17 cellular contexts compared by ENCODE assay signal in the genomic region with DNA sequence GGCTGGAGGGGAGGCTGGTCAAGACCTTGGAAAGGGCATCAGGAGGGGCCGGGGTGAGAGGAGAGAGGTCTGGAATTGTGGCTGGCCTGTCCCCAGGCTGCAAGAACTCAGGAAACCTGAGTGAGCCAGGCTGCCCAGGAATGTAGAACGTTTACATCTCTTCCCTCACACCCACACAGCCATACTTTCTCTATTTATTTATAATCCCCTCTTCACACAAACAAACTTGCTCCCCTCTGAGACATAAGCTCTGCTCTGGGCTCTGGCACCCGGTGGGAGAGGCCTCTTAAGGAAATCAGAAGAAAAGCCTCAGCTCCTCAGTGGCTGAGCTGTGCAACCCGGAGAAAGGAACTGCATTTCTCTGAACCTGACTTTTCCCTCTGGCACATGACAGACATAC. TPM values are rescaled to one million over a fixed set of nuclear protein-coding genes. Genes with fewer than 3 reads are reported as not detected.
DNase-seq lines count a peak whose midpoint lies in the region; ATAC-seq and TF ChIP-seq lines count a peak whose summit lies in the region.
"Had no signal": no experiment of that assay in that cellular context is flagged by ENCODE, and none has a peak within 500 bp of the region (broad histone marks: within the 10 kb centered on the region; RNA-seq: fewer than 3 reads in every experiment).

No MANE protein-coding gene starts in this region.

- H3K14ac ChIP-seq in mesenchymal stem cell (ENCODE audit: low read length in 2 of 2) = no peak overlapping the region

- H3K36me3 ChIP-seq in mesenchymal stem cell (ENCODE audit: control insufficient read depth in 1 of 2, insufficient read depth in 2 of 2, low read depth in 1 of 2, low read length in 2 of 2) (no peaks in the 10 kb centered on the region), smooth muscle cell (ENCODE audit: low read depth) (no peaks in the 10 kb centered on the region)

- 32% methylated on average over 4 of the region's 4 CpGs for WGBS in mesenchymal stem cell
- 41% methylated on average over 4 of the region's 4 CpGs for WGBS in smooth muscle cell (ENCODE audit: low lambda C conversion rate)

- no peaks in the 10 kb centered on the region for H3K79me2 ChIP-seq in smooth muscle cell (ENCODE audit: low read depth)

- H3F3A ChIP-seq in smooth muscle cell (ENCODE audit: low read depth) = no peaks in the 10 kb centered on the region

- H4K8ac ChIP-seq in mesenchymal stem cell (ENCODE audit: low read length) = no peak overlapping the region

- no peak overlapping the region for H3K4ac ChIP-seq in mesenchymal stem cell (ENCODE audit: low read depth in 1 of 2, low read length in 2 of 2)

- H2BK15ac ChIP-seq in mesenchymal stem cell (ENCODE audit: low read depth, poor library complexity, severe bottlenecking) = no peak overlapping the region

- H3K4me2 ChIP-seq in mesenchymal stem cell (ENCODE audit: low read length, poor library complexity, severe bottlenecking) (no peak overlapping the region), smooth muscle cell (peak overlapping the region; percentile 64)
- H3K4me2 ChIP-seq: PC-9 had no signal

- H3K27ac ChIP-seq in mesenchymal stem cell (ENCODE audit: low read length, poor library complexity, severe bottlenecking) = no peak overlapping the region
- peak overlapping the region; percentile 61 for H3K27ac ChIP-seq in smooth muscle cell (ENCODE audit: low read depth)
- H3K27ac ChIP-seq: GM23248, HL-60, PC-9 had no signal

- no peak overlapping the region for H4K91ac ChIP-seq in mesenchymal stem cell (ENCODE audit: low read length)

- H2BK12ac ChIP-seq in mesenchymal stem cell (ENCODE audit: low read length in 2 of 2) = no peak overlapping the region

- H3K9me3 ChIP-seq in mesenchymal stem cell (ENCODE audit: control insufficient read depth, low read length) (no peaks in the 10 kb centered on the region), smooth muscle cell (replicated peaks; ENCODE audit: low read depth) (no peaks in the 10 kb centered on the region)

- H3K79me1 ChIP-seq in mesenchymal stem cell (replicated peaks; ENCODE audit: low read length, poor library complexity, severe bottlenecking) = no peaks in the 10 kb centered on the region

- no peak overlapping the region for H3K23ac ChIP-seq in mesenchymal stem cell (ENCODE audit: low read length in 2 of 2)

- TF ChIP-seq CTCF in astrocyte of the spinal cord (IDR thresholded peaks at IDR 0.05; ENCODE audit: low read depth, low read length) (no peak), smooth muscle cell (IDR thresholded peaks at IDR 0.05; ENCODE audit: borderline replicate concordance, insufficient read depth, poor library complexity, severe bottlenecking) (no peak)

- no peak overlapping the region for H2AK5ac ChIP-seq in mesenchymal stem cell (ENCODE audit: low read length, severe bottlenecking)

- H2BK5ac ChIP-seq in mesenchymal stem cell (ENCODE audit: low read depth, low read length, poor library complexity, severe bottlenecking) = no peak overlapping the region

- H3K4me3 ChIP-seq in astrocyte of the spinal cord (ENCODE audit: low read depth, low read length) = no peak overlapping the region
- no peak overlapping the region for H3K4me3 ChIP-seq in mesenchymal stem cell (ENCODE audit: insufficient read depth in 1 of 2, low read depth in 1 of 2, low read length in 2 of 2)
- no peak overlapping the region for H3K4me3 ChIP-seq in smooth muscle cell
- H3K4me3 ChIP-seq: GM23248, PC-9 had no signal

- no peak overlapping the region for H3K18ac ChIP-seq in mesenchymal stem cell (ENCODE audit: low read depth in 1 of 2, low read length in 2 of 2)

- H3K27me3 ChIP-seq in mesenchymal stem cell (ENCODE audit: control insufficient read depth in 1 of 2, insufficient read depth in 1 of 2, low read length in 2 of 2) (peaks cover 79 to 81% of the 10 kb centered on the region in 2 experiments), smooth muscle cell (ENCODE audit: low read depth) (peaks cover 30% of the 10 kb centered on the region)

- in situ Hi-C loops in astrocyte of the spinal cord (cut with HindIII; ENCODE audit: low sequenced_read_pairs) = no loop called here

- H3K9ac ChIP-seq in mesenchymal stem cell (ENCODE audit: low read length) = no peak overlapping the region
- H3K9ac ChIP-seq in smooth muscle cell (ENCODE audit: low read depth) = no peak overlapping the region
- H3K9ac ChIP-seq: GM23248 had no signal

- no peaks in the 10 kb centered on the region for H4K20me1 ChIP-seq in smooth muscle cell (ENCODE audit: low read depth)

- ATAC-seq in HG03039 (IDR thresholded peaks at IDR 0.05; ENCODE audit: unreplicated experiment) = no peak

- no peak overlapping the region for H2BK120ac ChIP-seq in mesenchymal stem cell (ENCODE audit: low read depth, low read length)

- DNase-seq in EH (ENCODE audit: low read depth) = peak; percentile 20
- peak; percentile 22 for DNase-seq in astrocyte of the spinal cord (ENCODE audit: low read depth, low spot score)
- peak; percentile 62 for DNase-seq in mesenchymal stem cell
- DNase-seq in smooth muscle cell (lab: John Stamatoyannopoulos, UW; ENCODE audit: unreplicated experiment) = no peak
- DNase-seq in stimulated activated naive CD4-positive, alpha-beta T cell (lab: John Stamatoyannopoulos, UW) = no peak
- DNase-seq in superior temporal gyrus (ENCODE audit: extremely low spot score) = no peak
- no peak for DNase-seq in NCI-H2107 (lab: John Stamatoyannopoulos, UW)
- DNase-seq: Calu3; CD4-positive, alpha-beta T cell; GM23248; KBM-7; NCI-H774; PC-9 had no signal

- H3K4me1 ChIP-seq in mesenchymal stem cell (ENCODE audit: control insufficient read depth, insufficient read depth, low read depth, low read length) = peaks cover 3% of the 10 kb centered on the region
- peaks cover 6% of the 10 kb centered on the region for H3K4me1 ChIP-seq in smooth muscle cell (ENCODE audit: low read depth)

- H2AFZ ChIP-seq in mesenchymal stem cell (ENCODE audit: low read depth, low read length) (no peak overlapping the region), smooth muscle cell (ENCODE audit: low read depth) (no peak overlapping the region)
- H2AFZ ChIP-seq: GM23248, PC-9 had no signal

RNA-seq across cellular contexts. Expression of gene CHRDL2, which starts 5.5 kb away (rescaled TPM):
- not detected for polyA plus RNA-seq in mesenchymal stem cell (2013, experiment 1 of 2)
- polyA plus RNA-seq in mesenchymal stem cell (2013, experiment 2 of 2) = not detected
- total RNA-seq in smooth muscle cell = 7.3 and 13.8 TPM in 2 replicates
- 71.4 and 98.6 TPM in 2 replicates for polyA plus RNA-seq in smooth muscle cell
- total RNA-seq: B cell; Calu3; CD4-positive, alpha-beta T cell; GM23248; M059J; PC-9 had no signal
- polyA plus RNA-seq: GM23248 had no signal

RNA-seq across cellular contexts. Expression of gene RNF169, which starts 22.9 kb away (rescaled TPM):
- 5.2 TPM for polyA plus RNA-seq in mesenchymal stem cell (2013, experiment 1 of 2)
- 5.0 TPM for polyA plus RNA-seq in mesenchymal stem cell (2013, experiment 2 of 2)
- 13.6 and 17.6 TPM in 2 replicates for total RNA-seq in smooth muscle cell
- polyA plus RNA-seq in smooth muscle cell = 2.2 and 3.2 TPM in 2 replicates

Comparison
In these comparisons a context has a peak if more than half of its experiments do, and no peak if none do; other contexts are left out.
1. DNase-seq: peak in EH (single experiment), astrocyte of the spinal cord (single experiment) and mesenchymal stem cell (single experiment); none in smooth muscle cell (single experiment), stimulated activated naive CD4-positive, alpha-beta T cell (0 of 6), superior temporal gyrus (single experiment) and NCI-H2107 (single experiment).